In genomic region chr2:9690252-9690651, GRCh38 we compare ENCODE assay signal across 13 cellular contexts. TPM values are rescaled to one million over a fixed set of nuclear protein-coding genes. Genes with fewer than 3 reads are reported as not detected.
A peak's percentile ranks its signal among the peaks of the same experiment; 100 is the strongest.
DNase-seq lines count a peak whose midpoint lies in the region; ATAC-seq and TF ChIP-seq lines count a peak whose summit lies in the region.
"Had no signal": no experiment of that assay in that cellular context is flagged by ENCODE, and none has a peak within 500 bp of the region (broad histone marks: within the 10 kb centered on the region; RNA-seq: fewer than 3 reads in every experiment).

No MANE protein-coding gene starts in this region.

- no peak for TF ChIP-seq CTCF in fibroblast of villous mesenchyme (IDR thresholded peaks at IDR 0.05; ENCODE audit: insufficient read depth, low read depth, low read length)
- no peak for TF ChIP-seq CTCF in osteocyte (IDR thresholded peaks at IDR 0.05)

- H3K36me3 Mint-ChIP-seq in T-helper 17 cell (ENCODE audit: low read depth), result no peaks in the 10 kb centered on the region
- no peaks in the 10 kb centered on the region for H3K36me3 Mint-ChIP-seq in osteocyte (ENCODE audit: unreplicated experiment)
- H3K36me3 Mint-ChIP-seq: stimulated activated memory B cell treated with anti-CD40 and anti-IgM and Interleukin-4, amounts not matched to agents 10 μg/mL and 1 μg/mL and 100 μg/mL, for 72 hours had no signal

- H3K27me3 ChIP-seq in H7 (ENCODE audit: control insufficient read depth, insufficient read depth, low read length), result no peaks in the 10 kb centered on the region

- no peaks in the 10 kb centered on the region for H3K36me3 ChIP-seq in H7 (replicated peaks; ENCODE audit: control insufficient read depth, insufficient read depth, low read length)

- H3K27ac Mint-ChIP-seq in T-helper 17 cell (no peak overlapping the region), osteocyte (ENCODE audit: unreplicated experiment) (peak overlapping the region; percentile 16)
- H3K27ac Mint-ChIP-seq: stimulated activated memory B cell treated with anti-CD40 and anti-IgM and Interleukin-4, amounts not matched to agents 10 μg/mL and 1 μg/mL and 100 μg/mL, for 72 hours had no signal

- H3K4me3 Mint-ChIP-seq in T-helper 17 cell (peak overlapping the region; percentile 12), osteocyte (ENCODE audit: unreplicated experiment) (no peak overlapping the region)
- H3K4me3 Mint-ChIP-seq: central memory CD8-positive, alpha-beta T cell; stimulated activated memory B cell treated with anti-CD40 and anti-IgM and Interleukin-4, amounts not matched to agents 10 μg/mL and 1 μg/mL and 100 μg/mL, for 72 hours had no signal

- H3K4me3 ChIP-seq in H7 (ENCODE audit: insufficient read depth, low read depth, low read length) (no peak overlapping the region), fibroblast of villous mesenchyme (ENCODE audit: low read depth, low read length) (no peak overlapping the region)

- no peaks in the 10 kb centered on the region for H3K9me3 ChIP-seq in T-helper 17 cell (ENCODE audit: control insufficient read depth, low read length, poor library complexity, severe bottlenecking)
- H3K9me3 ChIP-seq: Caco-2 had no signal

- DNase-seq in H7 (peak; percentile 19), T-helper 17 cell (no peak), fibroblast of villous mesenchyme (ENCODE audit: low read depth) (peak; percentile 86), osteocyte (ENCODE audit: extremely low spot score, unreplicated experiment) (no peak), hypothalamus (lab: John Stamatoyannopoulos, UW) (no peak), NCI-H2081 (lab: John Stamatoyannopoulos, UW) (no peak)
- DNase-seq: activated gamma-delta T cell treated with Interleukin-2 at 50 U/mL for 16 hours, Caco-2, NCI-H2227 treated with DMSO at 0.1 percent for 48 hours, SHP77 treated with DMSO at 0.1 percent for 48 hours had no signal

- no peaks in the 10 kb centered on the region for H3K9me3 Mint-ChIP-seq in osteocyte (ENCODE audit: unreplicated experiment)
- H3K9me3 Mint-ChIP-seq: central memory CD8-positive, alpha-beta T cell; stimulated activated memory B cell treated with anti-CD40 and anti-IgM and Interleukin-4, amounts not matched to agents 10 μg/mL and 1 μg/mL and 100 μg/mL, for 72 hours had no signal

- no peak for ATAC-seq in T-helper 17 cell
- ATAC-seq in HG02852 (IDR thresholded peaks at IDR 0.05; ENCODE audit: unreplicated experiment), result no peak
- ATAC-seq: stimulated activated memory B cell treated with anti-CD40 and anti-IgM and Interleukin-4, amounts not matched to agents 10 μg/mL and 1 μg/mL and 100 μg/mL, for 72 hours had no signal

- H3K4me1 Mint-ChIP-seq in T-helper 17 cell (peaks cover 10% of the 10 kb centered on the region), osteocyte (ENCODE audit: unreplicated experiment) (peaks cover 3% of the 10 kb centered on the region)
- H3K4me1 Mint-ChIP-seq: central memory CD8-positive, alpha-beta T cell had no signal

- H3K27me3 Mint-ChIP-seq in T-helper 17 cell (no peaks in the 10 kb centered on the region), osteocyte (ENCODE audit: unreplicated experiment) (peaks cover 5% of the 10 kb centered on the region)
- H3K27me3 Mint-ChIP-seq: central memory CD8-positive, alpha-beta T cell; stimulated activated memory B cell treated with anti-CD40 and anti-IgM and Interleukin-4, amounts not matched to agents 10 μg/mL and 1 μg/mL and 100 μg/mL, for 72 hours had no signal

RNA-seq across cellular contexts. Expression of gene YWHAQ, which starts 59.5 kb away (rescaled TPM):
- total RNA-seq in H7 (2014; rRNA removed; shearing (Covaris generic)), result 378 and 389 TPM in 2 replicates
- total RNA-seq in T-helper 17 cell, result 100 to 1,000 TPM; 176 to 189 TPM
- 260 and 283 TPM in 2 replicates for total RNA-seq in fibroblast of villous mesenchyme
- 296 and 307 TPM in 2 replicates for total RNA-seq in osteocyte

Comparison
In these comparisons a context has a peak if more than half of its experiments do, and no peak if none do; other contexts are left out.
1. DNase-seq: peak in H7 (single experiment) and fibroblast of villous mesenchyme (single experiment); none in T-helper 17 cell (0 of 3), osteocyte (single experiment), hypothalamus (0 of 51) and NCI-H2081 (0 of 2).